ENCODE assay signal across 21 cellular contexts in the genomic region with DNA sequence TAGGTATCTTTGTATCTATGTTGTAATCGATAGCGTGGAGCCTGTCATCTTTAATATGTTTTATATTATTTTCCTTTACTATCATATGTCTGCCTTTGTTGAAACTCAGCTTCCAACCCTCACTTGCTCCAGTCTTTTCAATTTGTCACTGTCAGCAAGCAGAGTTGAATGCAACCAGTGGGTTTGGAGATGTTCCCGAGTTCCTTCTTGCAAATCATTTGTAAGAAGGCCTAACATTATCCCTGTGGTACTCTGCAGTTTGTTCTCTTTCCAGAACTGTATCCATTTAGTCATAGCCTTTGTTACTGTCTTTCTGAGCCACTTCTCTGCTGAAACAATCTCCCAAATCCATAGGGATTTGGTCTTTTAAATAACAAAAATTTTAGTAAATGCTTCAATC.
"Had no signal": no experiment of that assay in that cellular context is flagged by ENCODE, and none has a peak within 500 bp of the region (broad histone marks: within the 10 kb centered on the region; RNA-seq: fewer than 3 reads in every experiment).

No MANE protein-coding gene starts in this region.

- DNase-seq: activated CD4-positive, alpha-beta memory T cell treated with anti-CD3 and anti-CD28 coated beads for 36 hours; activated gamma-delta T cell treated with Interleukin-2 at 50 U/mL for 16 hours; activated naive CD8-positive, alpha-beta T cell treated with anti-CD3 and anti-CD28 coated beads, Interleukin-2, amount 10 ng/mL, durations not matched to agents 7 days and 5 days; activated T-cell treated with anti-CD3 and anti-CD28 coated beads, Interleukin-2, amount 50 U/mL, for 72 hours; central memory CD4-positive, alpha-beta T cell; cortex of kidney; effector memory CD8-positive, alpha-beta T cell; foreskin melanocyte; head of caudate nucleus; left colon; natural killer cell; occipital lobe; psoas muscle; right lobe of liver; stimulated activated CD4-positive, alpha-beta T cell treated with anti-CD3 and anti-CD28 coated beads, Interleukin-12 subunit alpha, Interleukin-12 subunit beta, amount 100 ng/mL, for 4 hours; stimulated activated naive CD4-positive, alpha-beta T cell treated with Interleukin-2 at 50 U/mL for 16 hours; T1000; upper lobe of left lung had no signal

- H3K36me3 ChIP-seq: right lobe of liver had no signal

- H3K4me1 Mint-ChIP-seq: activated naive CD8-positive, alpha-beta T cell treated with anti-CD3 and anti-CD28 coated beads, Interleukin-2, amount 10 ng/mL, durations not matched to agents 7 days and 5 days; natural killer cell had no signal

- H3K27me3 Mint-ChIP-seq: activated CD4-positive, alpha-beta memory T cell treated with anti-CD3 and anti-CD28 coated beads for 36 hours; activated naive CD8-positive, alpha-beta T cell treated with anti-CD3 and anti-CD28 coated beads, Interleukin-2, amount 10 ng/mL, durations not matched to agents 7 days and 5 days; effector memory CD8-positive, alpha-beta T cell had no signal

- H3K27me3 ChIP-seq: ascending aorta, right lobe of liver, suprapubic skin, upper lobe of left lung had no signal

- H3K9me3 ChIP-seq: ascending aorta, psoas muscle, right lobe of liver, suprapubic skin, upper lobe of left lung had no signal

- H3K27ac ChIP-seq: ascending aorta, psoas muscle, right lobe of liver, suprapubic skin, upper lobe of left lung, VCaP had no signal

- H3K4me3 Mint-ChIP-seq: activated CD4-positive, alpha-beta memory T cell treated with anti-CD3 and anti-CD28 coated beads for 36 hours; activated naive CD8-positive, alpha-beta T cell treated with anti-CD3 and anti-CD28 coated beads, Interleukin-2, amount 10 ng/mL, durations not matched to agents 7 days and 5 days; activated T-cell treated with anti-CD3 and anti-CD28 coated beads, Interleukin-2, amount 50 U/mL, for 72 hours; effector memory CD8-positive, alpha-beta T cell; natural killer cell had no signal

- H3K9me3 Mint-ChIP-seq: activated CD4-positive, alpha-beta memory T cell treated with anti-CD3 and anti-CD28 coated beads for 36 hours; activated naive CD8-positive, alpha-beta T cell treated with anti-CD3 and anti-CD28 coated beads, Interleukin-2, amount 10 ng/mL, durations not matched to agents 7 days and 5 days; activated T-cell treated with anti-CD3 and anti-CD28 coated beads, Interleukin-2, amount 50 U/mL, for 72 hours; effector memory CD8-positive, alpha-beta T cell; natural killer cell had no signal

- H3K4me1 ChIP-seq: psoas muscle, right lobe of liver, upper lobe of left lung had no signal

- H3K27ac Mint-ChIP-seq: activated CD4-positive, alpha-beta memory T cell treated with anti-CD3 and anti-CD28 coated beads for 36 hours; activated naive CD8-positive, alpha-beta T cell treated with anti-CD3 and anti-CD28 coated beads, Interleukin-2, amount 10 ng/mL, durations not matched to agents 7 days and 5 days; effector memory CD8-positive, alpha-beta T cell; natural killer cell had no signal

- ATAC-seq: activated T-cell treated with anti-CD3 and anti-CD28 coated beads, Interleukin-2, amount 50 U/mL, for 72 hours; effector memory CD8-positive, alpha-beta T cell; left colon; natural killer cell; psoas muscle; right lobe of liver had no signal

- H3K4me3 ChIP-seq: ascending aorta, psoas muscle, right lobe of liver, suprapubic skin, upper lobe of left lung had no signal
